In genomic region chr11:12331239-12331874, GRCh38 we compare ENCODE assay signal across 8 cellular contexts. TPM values are rescaled to one million over a fixed set of nuclear protein-coding genes. Genes with fewer than 3 reads are reported as not detected.
DNase-seq lines count a peak whose midpoint lies in the region; FAIRE-seq and TF ChIP-seq lines count a peak whose summit lies in the region.

No MANE protein-coding gene starts in this region.

- no peak overlapping the region for H3K27ac ChIP-seq in 22Rv1

- intact Hi-C loops in MCF 10A (cut with micrococcal nuclease) = loop anchor here (1.0 to 5.0 kb wide), 8 partner anchors 44 to 876 kb away; partner anchors contain the start of gene TEAD1

- peak; percentile 15 for DNase-seq in GM19239 (ENCODE audit: insufficient read length, low spot score)
- DNase-seq in NCI-H2107 (lab: John Stamatoyannopoulos, UW) = peak; percentile 83
- peak; percentile 90 for DNase-seq in MCF 10A (ENCODE audit: unreplicated experiment)
- peak; percentile 81 for DNase-seq in iPS-NIHi7 (ENCODE audit: extremely low spot score)
- DNase-seq in stimulated activated CD4-positive, alpha-beta T cell treated with anti-CD3 and anti-CD28 coated beads, Interleukin-12 subunit alpha, Interleukin-12 subunit beta, amount 100 ng/mL, for 4 hours = peak; percentile 68
- DNase-seq in OCI-M2 (lab: John Stamatoyannopoulos, UW; ENCODE audit: unreplicated experiment) = no peak

- POLR2A ChIA-PET in MCF 10A (lab: Yijun Ruan, JAX) = interaction anchor here (0.5 to 1.9 kb wide), 9 partner anchors 155 to 758 kb away, joined by 3 to 6 read pairs (median 4); partner anchors contain the start of gene TEAD1

- BruUV-seq in MCF 10A (replicated peaks; lab: Mats Ljungman, UMichigan) = no TSS peak

- no peaks in the 10 kb centered on the region for H3K9me3 Mint-ChIP-seq in MCF 10A (ENCODE audit: unreplicated experiment)

- H3K4me1 Mint-ChIP-seq in MCF 10A (ENCODE audit: insufficient read depth, unreplicated experiment) = peaks cover 4% of the 10 kb centered on the region

- H3K27me3 Mint-ChIP-seq in MCF 10A (ENCODE audit: insufficient read depth, unreplicated experiment) = no peaks in the 10 kb centered on the region

- TF ChIP-seq CTCF in 22Rv1 (IDR thresholded peaks at IDR 0.05) (peak; percentile 82), MCF 10A (IDR thresholded peaks at IDR 0.05; ENCODE audit: unreplicated experiment) (peak; percentile 89)

- CTCF ChIA-PET in MCF 10A (lab: Yijun Ruan, JAX) = interaction anchor here (0.6 to 4.4 kb wide), 72 partner anchors 8 to 1323 kb away, joined by 3 to 44 read pairs (median 4); partner anchors contain the start of gene TEAD1

- no peak overlapping the region for H3K27ac Mint-ChIP-seq in MCF 10A (ENCODE audit: low read depth, unreplicated experiment)

- peak; percentile 64 for FAIRE-seq in GM19239 (lab: Jason Lieb, UNC)
- FAIRE-seq in TTC549 (lab: Jason Lieb, UNC) = peak; percentile 91

- no peaks in the 10 kb centered on the region for H3K36me3 Mint-ChIP-seq in MCF 10A (ENCODE audit: insufficient read depth, unreplicated experiment)

- no peak overlapping the region for H3K4me3 Mint-ChIP-seq in MCF 10A (ENCODE audit: unreplicated experiment)

RNA-seq across cellular contexts. Expression of gene PARVA, which starts 46.0 kb away (rescaled TPM):
- total RNA-seq in MCF 10A (2022) = 26.5 and 36.7 TPM in 2 replicates
